In the genomic region with DNA sequence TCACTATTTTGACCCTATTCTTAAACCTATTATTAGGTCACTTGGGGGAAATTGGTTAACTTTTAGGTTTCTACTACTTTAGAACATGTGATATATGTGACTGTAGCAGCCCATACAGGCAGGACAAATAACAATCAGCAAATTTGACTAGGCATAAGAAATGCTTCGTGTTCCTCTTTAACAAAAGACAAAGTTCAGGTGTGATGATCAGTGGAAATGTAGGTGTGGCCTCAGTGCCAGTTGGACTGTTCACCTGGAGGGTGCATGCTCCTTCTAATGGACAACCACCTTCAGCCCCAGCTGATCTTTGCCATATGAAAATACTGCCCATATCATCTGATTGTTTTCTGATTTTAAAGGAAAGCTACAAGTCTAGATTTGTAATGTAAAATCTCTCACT, we compare ENCODE assay signal across 18 cellular contexts.
"Had no signal": no experiment of that assay in that cellular context is flagged by ENCODE, and none has a peak within 500 bp of the region (broad histone marks: within the 10 kb centered on the region; RNA-seq: fewer than 3 reads in every experiment).

No MANE protein-coding gene starts in this region.

- H3K4me3 ChIP-seq: esophagus muscularis mucosa, gastrocnemius medialis, stomach, thoracic aorta had no signal

- H3K27me3 Mint-ChIP-seq: effector memory CD8-positive, alpha-beta T cell; naive thymus-derived CD8-positive, alpha-beta T cell had no signal

- ATAC-seq: effector memory CD8-positive, alpha-beta T cell; gastrocnemius medialis; left cardiac atrium; naive thymus-derived CD8-positive, alpha-beta T cell; sciatic nerve had no signal

- H3K4me3 Mint-ChIP-seq: effector memory CD8-positive, alpha-beta T cell had no signal

- H3K27ac ChIP-seq: epithelial cell of prostate, esophagus muscularis mucosa, gastrocnemius medialis, neutrophil, stomach, thoracic aorta had no signal

- FAIRE-seq: urothelium cell line had no signal

- H3K27ac Mint-ChIP-seq: effector memory CD8-positive, alpha-beta T cell had no signal

- H3K9me3 ChIP-seq: esophagus muscularis mucosa, gastrocnemius medialis, neutrophil, stomach, thoracic aorta had no signal

- DNase-seq: effector memory CD8-positive, alpha-beta T cell; gastrocnemius medialis; islet precursor cell; left cardiac atrium; mesendoderm; naive thymus-derived CD8-positive, alpha-beta T cell; posterior cingulate gyrus; stimulated activated CD4-positive, alpha-beta T cell treated with anti-CD3 and anti-CD28 coated beads, Interleukin-2, amount 100 ng/mL, for 24 hours; stimulated activated naive CD4-positive, alpha-beta T cell; stomach; substantia nigra; trophoblast cell had no signal

- H3K27me3 ChIP-seq: esophagus muscularis mucosa, gastrocnemius medialis, neutrophil, stomach had no signal

- H3K9me3 Mint-ChIP-seq: effector memory CD8-positive, alpha-beta T cell; naive thymus-derived CD8-positive, alpha-beta T cell had no signal
